Comparison of ENCODE assay signal across 20 cellular contexts in the genomic region with DNA sequence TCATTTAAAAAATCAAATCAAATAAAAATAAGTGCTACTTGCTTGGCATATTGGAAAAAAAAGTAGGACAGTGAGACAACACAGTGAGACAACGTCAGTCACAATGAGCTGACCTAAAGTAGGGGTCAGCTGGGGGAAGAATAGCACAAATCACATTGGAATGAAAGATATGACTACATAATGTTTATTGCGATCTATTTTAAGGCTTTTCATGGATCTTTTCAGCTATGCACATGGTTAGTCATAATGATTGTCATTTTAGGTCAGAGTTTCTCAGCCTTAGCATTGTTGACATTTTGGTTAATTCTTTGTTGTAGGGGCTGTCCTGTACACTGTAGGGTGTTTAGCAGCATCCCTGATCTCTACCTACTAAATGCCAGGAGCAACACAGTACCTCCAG. TPM values are rescaled to one million over a fixed set of nuclear protein-coding genes. Genes with fewer than 3 reads are reported as not detected.
DNase-seq lines count a peak whose midpoint lies in the region; ATAC-seq and TF ChIP-seq lines count a peak whose summit lies in the region.
"Had no signal": no experiment of that assay in that cellular context is flagged by ENCODE, and none has a peak within 500 bp of the region (broad histone marks: within the 10 kb centered on the region; RNA-seq: fewer than 3 reads in every experiment).

No MANE protein-coding gene starts in this region.

- H3K27me3 Mint-ChIP-seq in MCF 10A (ENCODE audit: insufficient read depth, unreplicated experiment) = no peaks in the 10 kb centered on the region
- H3K27me3 Mint-ChIP-seq: dendritic cell treated with granulocyte-macrophage colony-stimulating factor and Interleukin-4, amounts not matched to agents 40 ng/mL and 50 ng/mL, for 4 days had no signal

- H3K4me3 Mint-ChIP-seq in MCF 10A (ENCODE audit: unreplicated experiment) = no peak overlapping the region
- H3K4me3 Mint-ChIP-seq: dendritic cell treated with granulocyte-macrophage colony-stimulating factor and Interleukin-4, amounts not matched to agents 40 ng/mL and 50 ng/mL, for 4 days; nephron had no signal

- peak; percentile 60 for DNase-seq in BJ (ENCODE audit: low read depth)
- peak; percentile 90 for DNase-seq in RKO (ENCODE audit: low spot score)
- no peak for DNase-seq in esophagus squamous epithelium (lab: John Stamatoyannopoulos, UW)
- DNase-seq in gastrocnemius medialis = no peak
- DNase-seq in activated T-cell treated with anti-CD3 and anti-CD28 coated beads for 4 hours = no peak
- no peak for DNase-seq in cerebellar cortex (ENCODE audit: low spot score)
- DNase-seq in MCF 10A (ENCODE audit: unreplicated experiment) = no peak
- DNase-seq in NCI-H2029 (lab: John Stamatoyannopoulos, UW) = no peak
- DNase-seq: activated naive CD4-positive, alpha-beta T cell treated with anti-CD3 and anti-CD28 coated beads, Interleukin-2, amount 50 U/mL, for 16 hours; BE2C; heart left ventricle; left ventricle myocardium inferior; NCI-H1092 treated with DMSO at 0.1 percent for 48 hours; NCI-H524; Right ventricle myocardium superior; stimulated activated CD4-positive, alpha-beta T cell treated with anti-CD3 and anti-CD28 coated beads, Interleukin-12 subunit alpha, Interleukin-12 subunit beta, amount 100 ng/mL, for 4 hours had no signal

- no peak overlapping the region for H3K27ac Mint-ChIP-seq in MCF 10A (ENCODE audit: low read depth, unreplicated experiment)
- H3K27ac Mint-ChIP-seq: dendritic cell treated with granulocyte-macrophage colony-stimulating factor and Interleukin-4, amounts not matched to agents 40 ng/mL and 50 ng/mL, for 4 days had no signal

- ATAC-seq in gastrocnemius medialis = no peak

- H3K9me3 ChIP-seq in esophagus squamous epithelium (no peaks in the 10 kb centered on the region), gastrocnemius medialis (no peaks in the 10 kb centered on the region)
- H3K9me3 ChIP-seq: BE2C, HAP-1, heart left ventricle, left ventricle myocardium inferior, vagina had no signal

- H3K9me3 Mint-ChIP-seq in MCF 10A (ENCODE audit: unreplicated experiment) = no peaks in the 10 kb centered on the region
- H3K9me3 Mint-ChIP-seq: dendritic cell treated with granulocyte-macrophage colony-stimulating factor and Interleukin-4, amounts not matched to agents 40 ng/mL and 50 ng/mL, for 4 days; nephron had no signal

- 61 to 83% methylated on average over 2 of the region's 2 CpGs for WGBS in esophagus squamous epithelium, 2 donors

- H3K4me1 ChIP-seq in esophagus squamous epithelium = peaks cover 4 to 52% (median 20%) of the 10 kb centered on the region in 3 donors
- H3K4me1 ChIP-seq in gastrocnemius medialis = peaks cover 65 to 71% of the 10 kb centered on the region in 2 donors

- peaks cover 18% of the 10 kb centered on the region for H3K36me3 Mint-ChIP-seq in MCF 10A (ENCODE audit: insufficient read depth, unreplicated experiment)

- peaks cover 57% of the 10 kb centered on the region for H3K4me1 Mint-ChIP-seq in MCF 10A (ENCODE audit: insufficient read depth, unreplicated experiment)

- BruUV-seq in MCF 10A (replicated peaks; lab: Mats Ljungman, UMichigan) = no TSS peak

- POLR2A ChIA-PET in BJ (lab: Charles Lee) = interaction anchor here (0.5 to 0.8 kb wide), 2 partner anchors 180 to 185 kb away, joined by 5 to 6 read pairs; no protein-coding TSS in a partner anchor
- POLR2A ChIA-PET in MCF 10A (lab: Yijun Ruan, JAX) = interaction anchor here (1.0 to 1.6 kb wide), 3 partner anchors 16 to 140 kb away, joined by 3 to 4 read pairs (median 3); no protein-coding TSS in a partner anchor

- H3K36me3 ChIP-seq in BJ (ENCODE audit: control insufficient read depth, insufficient read depth, low read length) (peaks cover 8% of the 10 kb centered on the region), esophagus squamous epithelium (no peaks in the 10 kb centered on the region), gastrocnemius medialis (peaks cover 0 to 11% of the 10 kb centered on the region in 2 donors)
- H3K36me3 ChIP-seq: BE2C, HAP-1 had no signal

- no peak for TF ChIP-seq POLR2A in esophagus squamous epithelium (IDR thresholded peaks at IDR 0.05)
- no peak for TF ChIP-seq POLR2A in gastrocnemius medialis (IDR thresholded peaks at IDR 0.05)

- H3K27me3 ChIP-seq in BJ (ENCODE audit: control insufficient read depth, insufficient read depth, low read length) (no peaks in the 10 kb centered on the region), esophagus squamous epithelium (no peaks in the 10 kb centered on the region), gastrocnemius medialis (no peaks in the 10 kb centered on the region)
- H3K27me3 ChIP-seq: BE2C, heart left ventricle, vagina had no signal

- TF ChIP-seq CTCF in BJ (IDR thresholded peaks at IDR 0.05; ENCODE audit: insufficient read depth, low read depth, low read length) = no peak
- no peak for TF ChIP-seq CTCF in esophagus squamous epithelium (IDR thresholded peaks at IDR 0.05)
- TF ChIP-seq CTCF in gastrocnemius medialis (IDR thresholded peaks at IDR 0.05 in 4 of 5, conservative IDR thresholded peaks at IDR 0.05 in 1 of 5) = no peak
- no peak for TF ChIP-seq CTCF in MCF 10A (IDR thresholded peaks at IDR 0.05; ENCODE audit: unreplicated experiment)

- H3K4me3 ChIP-seq in BJ (ENCODE audit: low read depth, low read length) (no peak overlapping the region), esophagus squamous epithelium (no peak overlapping the region), gastrocnemius medialis (no peak overlapping the region)
- H3K4me3 ChIP-seq: HAP-1, heart left ventricle, left ventricle myocardium inferior, vagina had no signal

- H3K27ac ChIP-seq in esophagus squamous epithelium (peak overlapping the region in 3 of 4 donors; percentile 4 to 68 (median 20)), gastrocnemius medialis (peak overlapping the region; percentile 21 to 93 (median 71))

- in situ Hi-C loops in gastrocnemius medialis (cut with MboI; ENCODE audit: low sequenced_read_pairs in 4 of 4) = no loop called here

- CTCF ChIA-PET in BJ (lab: Yijun Ruan, JAX) (interaction anchor here (0.7 to 1.5 kb wide), 2 partner anchors 18 to 293 kb away, joined by 4 to 9 read pairs; no protein-coding TSS in a partner anchor), MCF 10A (lab: Yijun Ruan, JAX) (interaction anchor here (1.2 to 1.3 kb wide), 2 partner anchors 9 to 29 kb away, joined by 3 read pairs; no protein-coding TSS in a partner anchor)

- intact Hi-C loops in esophagus squamous epithelium (cut with DNase I) (no loop called here), gastrocnemius medialis (cut with DNase I; ENCODE audit: low total_unique reads) (no loop called here), MCF 10A (cut with micrococcal nuclease) (no loop called here)

RNA-seq across cellular contexts. Expression of gene CMSS1, which starts 44.5 kb away (rescaled TPM):
- 6.7 and 12.4 TPM in 2 replicates for polyA plus RNA-seq in BJ (2011; rRNA removed)
- 5.0 and 6.1 TPM in 2 replicates for polyA minus RNA-seq in BJ (2011; rRNA and poly(A)+ RNA removed)
- total RNA-seq in esophagus squamous epithelium (10 to 100 TPM in 3 of 4 donors, 1 to 10 TPM in 1; 9.2 to 18.5 (median 12.9) TPM), gastrocnemius medialis (10 to 100 TPM; 23.2 to 89.5 (median 67.6) TPM), MCF 10A (2022) (79.7 and 117 TPM in 2 replicates)

Comparison
In these comparisons a context has a peak if more than half of its experiments do, and no peak if none do; other contexts are left out.
1. DNase-seq: peak in BJ (single experiment) and RKO (single experiment); none in esophagus squamous epithelium (single experiment), gastrocnemius medialis (0 of 2), activated T-cell treated with anti-CD3 and anti-CD28 coated beads for 4 hours (single experiment), cerebellar cortex (single experiment), MCF 10A (single experiment) and NCI-H2029 (single experiment).